ENCODE assay signal across 29 cellular contexts in genomic region chr1:167212025-167212424, GRCh38.
"Had no signal": no experiment of that assay in that cellular context is flagged by ENCODE, and none has a peak within 500 bp of the region (broad histone marks: within the 10 kb centered on the region; RNA-seq: fewer than 3 reads in every experiment).

No MANE protein-coding gene starts in this region.

- H3K27me3 Mint-ChIP-seq: stimulated activated memory B cell treated with anti-CD40 and anti-IgM and Interleukin-4, amounts not matched to agents 10 μg/mL and 1 μg/mL and 100 μg/mL, for 72 hours; stimulated activated naive CD8-positive, alpha-beta T cell treated with anti-CD3 and anti-CD28 coated beads, Interleukin-15, amount 100 ng/mL, for 72 hours had no signal

- H3K36me3 ChIP-seq: left lung, lower lobe of right lung, pancreas, prostate gland, tibial nerve, upper lobe of left lung, vagina had no signal

- ATAC-seq: left lung; lower lobe of right lung; naive thymus-derived CD8-positive, alpha-beta T cell; pancreas; right cardiac atrium; sciatic nerve; stimulated activated memory B cell treated with anti-CD40 and anti-IgM and Interleukin-4, amounts not matched to agents 10 μg/mL and 1 μg/mL and 100 μg/mL, for 72 hours; stimulated activated naive CD8-positive, alpha-beta T cell treated with anti-CD3 and anti-CD28 coated beads, Interleukin-15, amount 100 ng/mL, for 72 hours had no signal

- H3K9me3 ChIP-seq: lower lobe of right lung, pancreas, prostate gland, tibial nerve, vagina had no signal

- H3K79me2 ChIP-seq: hepatocyte had no signal

- H3K4me2 ChIP-seq: hepatocyte had no signal

- H3K4me3 ChIP-seq: hepatocyte, left lung, lower lobe of right lung, pancreas, prostate gland, skin epidermis, tibial nerve, upper lobe of left lung, vagina had no signal

- H2AFZ ChIP-seq: hepatocyte had no signal

- DNase-seq: immature natural killer cell; kidney; left colon; left lung; lower lobe of right lung; mammary epithelial cell; mesenchymal stem cell; naive thymus-derived CD8-positive, alpha-beta T cell; nucleus accumbens; pancreas; posterior cingulate gyrus; retina; right cardiac atrium; stimulated activated CD4-positive, alpha-beta T cell treated with anti-CD3 and anti-CD28 coated beads, Interleukin-12 subunit alpha, Interleukin-12 subunit beta, amount 100 ng/mL, for 4 hours; stimulated activated CD4-positive, alpha-beta T cell treated with anti-CD3 and anti-CD28 coated beads, Interleukin-15, amount 100 ng/mL, for 24 hours; stimulated activated CD4-positive, alpha-beta T cell treated with anti-CD3 and anti-CD28 coated beads, Interleukin-4, amount 100 ng/mL, for 24 hours; stimulated activated naive CD4-positive, alpha-beta T cell treated with Interleukin-2 at 50 U/mL for 16 hours; stimulated activated naive CD8-positive, alpha-beta T cell treated with anti-CD3 and anti-CD28 coated beads, Interleukin-15, amount 100 ng/mL, for 72 hours; substantia nigra; upper lobe of left lung had no signal

- H3K27ac ChIP-seq: hepatocyte, left lung, lower lobe of right lung, pancreas, skin epidermis, tibial nerve, upper lobe of left lung, vagina had no signal

- H3K27me3 ChIP-seq: hepatocyte, left lung, pancreas, tibial nerve, upper lobe of left lung, vagina had no signal

- H3K27ac Mint-ChIP-seq: immature natural killer cell; stimulated activated memory B cell treated with anti-CD40 and anti-IgM and Interleukin-4, amounts not matched to agents 10 μg/mL and 1 μg/mL and 100 μg/mL, for 72 hours; stimulated activated naive CD8-positive, alpha-beta T cell treated with anti-CD3 and anti-CD28 coated beads, Interleukin-15, amount 100 ng/mL, for 72 hours had no signal

- H3K36me3 Mint-ChIP-seq: stimulated activated memory B cell treated with anti-CD40 and anti-IgM and Interleukin-4, amounts not matched to agents 10 μg/mL and 1 μg/mL and 100 μg/mL, for 72 hours had no signal

- H3K4me1 Mint-ChIP-seq: immature natural killer cell; nephron; stimulated activated memory B cell treated with anti-CD40 and anti-IgM and Interleukin-4, amounts not matched to agents 10 μg/mL and 1 μg/mL and 100 μg/mL, for 72 hours had no signal

- H3K4me3 Mint-ChIP-seq: immature natural killer cell; naive thymus-derived CD8-positive, alpha-beta T cell; nephron; neural crest cell; stimulated activated memory B cell treated with anti-CD40 and anti-IgM and Interleukin-4, amounts not matched to agents 10 μg/mL and 1 μg/mL and 100 μg/mL, for 72 hours; stimulated activated naive CD8-positive, alpha-beta T cell treated with anti-CD3 and anti-CD28 coated beads, Interleukin-15, amount 100 ng/mL, for 72 hours had no signal

- H3K4me1 ChIP-seq: left lung, lower lobe of right lung, pancreas, tibial nerve, upper lobe of left lung, vagina had no signal
